Comparison of ENCODE assay signal across 13 cellular contexts in genomic region chr7:143622130-143622529, GRCh38. TPM values are rescaled to one million over a fixed set of nuclear protein-coding genes. Genes with fewer than 3 reads are reported as not detected.
DNase-seq lines count a peak whose midpoint lies in the region; ATAC-seq, FAIRE-seq and TF ChIP-seq lines count a peak whose summit lies in the region.
"Not testable (repeated sequence)": the region's sequence is repeated elsewhere in the genome, so short reads cannot be mapped to it uniquely, and the experiment has no call there.
"Had no signal": no experiment of that assay in that cellular context is flagged by ENCODE, and none has a peak within 500 bp of the region (broad histone marks: within the 10 kb centered on the region; RNA-seq: fewer than 3 reads in every experiment).

No MANE protein-coding gene starts in this region.

- not testable (repeated sequence) for H3K9me2 ChIP-seq in PC-3 (replicated peaks; ENCODE audit: low read length)

- H3K27ac ChIP-seq in A549; PC-3 (ENCODE audit: low read length): not testable (repeated sequence)

- intact Hi-C loops in PC-3 (cut with micrococcal nuclease) = not testable (repeated sequence)

- 0 out of 6 replicates have a peak, but pooled peaks have one; percentile 6 to 25 for ATAC-seq in A549
- peak; percentile 34 for ATAC-seq in GM18870 (IDR thresholded peaks at IDR 0.05; ENCODE audit: unreplicated experiment)
- ATAC-seq in GM19467 (IDR thresholded peaks at IDR 0.05; ENCODE audit: unreplicated experiment) = peak; percentile 31
- ATAC-seq in GM21825 (IDR thresholded peaks at IDR 0.05; ENCODE audit: unreplicated experiment) = peak; percentile 38
- ATAC-seq in HG02943 (IDR thresholded peaks at IDR 0.05; ENCODE audit: low read depth, unreplicated experiment) = peak; percentile 25
- peak; percentile 30 for ATAC-seq in HG03196 (IDR thresholded peaks at IDR 0.05; ENCODE audit: unreplicated experiment)
- peak; percentile 9 for ATAC-seq in PC-3
- peak; percentile 52 for ATAC-seq in effector memory CD8-positive, alpha-beta T cell (replicated peaks)

- not testable (repeated sequence) for TF ChIP-seq EP300 in A549 (IDR thresholded peaks at IDR 0.05)

- not testable (repeated sequence) for H3K36me3 ChIP-seq in PC-3 (ENCODE audit: low read depth, low read length)

- H2AFZ ChIP-seq in PC-3 (ENCODE audit: low read length) = not testable (repeated sequence)

- not testable (repeated sequence) for BruUV-seq in PC-3 (replicated peaks; lab: Mats Ljungman, UMichigan)

- POLR2A ChIA-PET in A549 (lab: Yijun Ruan, JAX); PC-3 (lab: Charles Lee; ENCODE audit: unreplicated experiment): not testable (repeated sequence)

- TF ChIP-seq RAD21 in A549 (conservative IDR thresholded peaks at IDR 0.05 in 1 of 2, IDR thresholded peaks at IDR 0.05 in 1 of 2) = not testable (repeated sequence)

- H3K9ac ChIP-seq in PC-3 (ENCODE audit: low read length) = not testable (repeated sequence)

- H3K27me3 Mint-ChIP-seq in effector memory CD8-positive, alpha-beta T cell = not testable (repeated sequence)

- CTCF ChIA-PET in A549 (lab: Yijun Ruan, JAX); PC-3 (lab: Charles Lee): not testable (repeated sequence)

- not testable (repeated sequence) for H3K9me3 Mint-ChIP-seq in effector memory CD8-positive, alpha-beta T cell

- H3K4me1 Mint-ChIP-seq in effector memory CD8-positive, alpha-beta T cell (ENCODE audit: low read depth in 2 of 2) = not testable (repeated sequence)

- H3K36me3 Mint-ChIP-seq in effector memory CD8-positive, alpha-beta T cell (ENCODE audit: insufficient read depth) = not testable (repeated sequence)

- H4K20me1 ChIP-seq in PC-3 (ENCODE audit: low read length) = not testable (repeated sequence)

- not testable (repeated sequence) for H3K4me2 ChIP-seq in A549; PC-3 (ENCODE audit: low read length)

- not testable (repeated sequence) for TF ChIP-seq CTCF in A549 (IDR thresholded peaks at IDR 0.05); PC-3 (conservative IDR thresholded peaks at IDR 0.05; ENCODE audit: low read depth, low read length)

- FAIRE-seq in A549 (lab: Jason Lieb, UNC) = not testable (repeated sequence)

- not testable (repeated sequence) for H3K4me3 Mint-ChIP-seq in effector memory CD8-positive, alpha-beta T cell

- not testable (repeated sequence) for TF ChIP-seq POLR2A in A549 (IDR thresholded peaks at IDR 0.05; ENCODE audit: low read length)

- WGBS in A549 (ENCODE audit: missing lambda C conversion rate) = no CpG with 5 or more reads among the region's 17 CpGs

- not testable (repeated sequence) for H3K9me3 ChIP-seq in A549; PC-3 (ENCODE audit: low read length)

- not testable (repeated sequence) for H3K27me3 ChIP-seq in PC-3 (ENCODE audit: low read length)

- H3K27ac Mint-ChIP-seq in effector memory CD8-positive, alpha-beta T cell = not testable (repeated sequence)

- H3K4me3 ChIP-seq in A549; PC-3 (ENCODE audit: low read length): not testable (repeated sequence)

- H3F3A ChIP-seq in PC-3 (ENCODE audit: low read length, unreplicated experiment) = not testable (repeated sequence)

- not testable (repeated sequence) for H3K4me1 ChIP-seq in A549; PC-3 (ENCODE audit: insufficient read depth, low read length)

- not testable (repeated sequence) for H3K79me2 ChIP-seq in PC-3 (ENCODE audit: low read length)

- DNase-seq in A549 (ENCODE audit: low read depth in 1 of 2, low spot score in 1 of 2); PC-3; effector memory CD8-positive, alpha-beta T cell: not testable (repeated sequence)

RNA-seq across cellular contexts. Expression of gene TCAF2, which starts 1.4 kb away (rescaled TPM):
- polyA plus RNA-seq in A549 (2011; rRNA removed) (0.18 and 0.19 TPM in 2 replicates), A549 (2017; fragmentation: RNase III; extraction: RNeasy Plus Mini Kit Qiagen cat#74134 plus additional on column Dnase treatment) (0.06 to 0.11 TPM (median 0.08 TPM) in 3 replicates)
- 0.05 and 0.07 TPM in 2 replicates for polyA plus RNA-seq in A549 (2012; cell fraction: cytosol; rRNA removed)
- polyA plus RNA-seq in A549 (2012; cell fraction: nucleus; rRNA removed) = 0.10 and 0.11 TPM in 2 replicates
- polyA minus RNA-seq in A549 (2011; rRNA and poly(A)+ RNA removed) = 0.24 and 0.58 TPM in 2 replicates
- 7.9 and 9.7 TPM in 2 replicates for total RNA-seq in PC-3 (2014; rRNA removed)
- total RNA-seq: G401 had no signal

RNA-seq across cellular contexts. Expression of gene CTAGE15, which starts 50.5 kb away (rescaled TPM):
- not detected in 2 replicates for polyA plus RNA-seq in A549 (2011; rRNA removed)
- polyA plus RNA-seq in A549 (2012; cell fraction: cytosol; rRNA removed) = not detected in 2 replicates
- polyA plus RNA-seq in A549 (2012; cell fraction: nucleus; rRNA removed) = not detected in 2 replicates
- polyA plus RNA-seq in A549 (2017; fragmentation: RNase III; extraction: RNeasy Plus Mini Kit Qiagen cat#74134 plus additional on column Dnase treatment) = not detected in 3 replicates
- 0.08 and 0.10 TPM in 2 replicates for polyA minus RNA-seq in A549 (2011; rRNA and poly(A)+ RNA removed)
- 0.29 and 1.3 TPM in 2 replicates for total RNA-seq in PC-3 (2014; rRNA removed)
- total RNA-seq: astrocyte, G401, right atrium auricular region had no signal
- polyA plus RNA-seq: BJ, fibroblast of lung had no signal
